ENCODE assay signal across 10 cellular contexts in genomic region chr22:30196867-30197336, GRCh38. TPM values are rescaled to one million over a fixed set of nuclear protein-coding genes. Genes with fewer than 3 reads are reported as not detected.
DNase-seq lines count a peak whose midpoint lies in the region; ATAC-seq and TF ChIP-seq lines count a peak whose summit lies in the region.
"Had no signal": no experiment of that assay in that cellular context is flagged by ENCODE, and none has a peak within 500 bp of the region (broad histone marks: within the 10 kb centered on the region; RNA-seq: fewer than 3 reads in every experiment).

No MANE protein-coding gene starts in this region.

- no peaks in the 10 kb centered on the region for H3K36me3 ChIP-seq in NT2/D1 (ENCODE audit: insufficient read depth, insufficient read length, low read length)
- H3K36me3 ChIP-seq in duodenal mucosa (ENCODE audit: control insufficient read depth in 1 of 2, insufficient read depth in 2 of 2, low read length in 2 of 2): no peaks in the 10 kb centered on the region

- H3K27me3 ChIP-seq in NT2/D1 (ENCODE audit: insufficient read depth, insufficient read length) (no peaks in the 10 kb centered on the region), duodenal mucosa (ENCODE audit: control insufficient read depth in 1 of 2, insufficient read depth in 2 of 2, low read length in 2 of 2) (no peaks in the 10 kb centered on the region)

- H3K27me3 Mint-ChIP-seq in CD14-positive monocyte (ENCODE audit: low read depth in 3 of 3): peaks cover 0 to 4% (median 4%) of the 10 kb centered on the region in 3 donors
- no peaks in the 10 kb centered on the region for H3K27me3 Mint-ChIP-seq in natural killer cell treated with Interleukin-12 subunit alpha and Interleukin-12 subunit beta and Interleukin-15 and Interleukin-18, amount 100 ng/mL, for 72 hours
- no peaks in the 10 kb centered on the region for H3K27me3 Mint-ChIP-seq in stimulated activated naive B cell treated with anti-CD40 and anti-IgM and Interleukin-4, amounts not matched to agents 10 μg/mL and 1 μg/mL and 100 μg/mL, for 72 hours

- peaks cover 7 to 10% of the 10 kb centered on the region in 2 donors for H3K36me3 Mint-ChIP-seq in CD14-positive monocyte
- no peaks in the 10 kb centered on the region for H3K36me3 Mint-ChIP-seq in natural killer cell treated with Interleukin-12 subunit alpha and Interleukin-12 subunit beta and Interleukin-15 and Interleukin-18, amount 100 ng/mL, for 72 hours
- H3K36me3 Mint-ChIP-seq in stimulated activated naive B cell treated with anti-CD40 and anti-IgM and Interleukin-4, amounts not matched to agents 10 μg/mL and 1 μg/mL and 100 μg/mL, for 72 hours: no peaks in the 10 kb centered on the region

- H3K27ac Mint-ChIP-seq in CD14-positive monocyte: peak overlapping the region; percentile 95 to 99 (median 98)
- peak overlapping the region; percentile 86 to 97 for H3K27ac Mint-ChIP-seq in natural killer cell treated with Interleukin-12 subunit alpha and Interleukin-12 subunit beta and Interleukin-15 and Interleukin-18, amount 100 ng/mL, for 72 hours
- H3K27ac Mint-ChIP-seq in stimulated activated naive B cell treated with anti-CD40 and anti-IgM and Interleukin-4, amounts not matched to agents 10 μg/mL and 1 μg/mL and 100 μg/mL, for 72 hours: no peak overlapping the region

- peak overlapping the region; percentile 15 for H3K27ac ChIP-seq in duodenal mucosa (ENCODE audit: low read depth, low read length)

- TF ChIP-seq CTCF in CD14-positive monocyte (IDR thresholded peaks at IDR 0.05): no peak

- peaks cover 0 to 3% (median 0%) of the 10 kb centered on the region in 7 donors for H3K9me3 Mint-ChIP-seq in CD14-positive monocyte
- no peaks in the 10 kb centered on the region for H3K9me3 Mint-ChIP-seq in natural killer cell treated with Interleukin-12 subunit alpha and Interleukin-12 subunit beta and Interleukin-15 and Interleukin-18, amount 100 ng/mL, for 72 hours
- peaks cover 0 to 5% of the 10 kb centered on the region in 2 donors for H3K9me3 Mint-ChIP-seq in stimulated activated naive B cell treated with anti-CD40 and anti-IgM and Interleukin-4, amounts not matched to agents 10 μg/mL and 1 μg/mL and 100 μg/mL, for 72 hours

- ATAC-seq in natural killer cell treated with Interleukin-12 subunit alpha and Interleukin-12 subunit beta and Interleukin-15 and Interleukin-18, amount 100 ng/mL, for 72 hours: no peak
- no peak for ATAC-seq in HG03280 (IDR thresholded peaks at IDR 0.05; ENCODE audit: unreplicated experiment)
- no peak for ATAC-seq in stimulated activated naive B cell treated with anti-CD40 and anti-IgM and Interleukin-4, amounts not matched to agents 10 μg/mL and 1 μg/mL and 100 μg/mL, for 72 hours (replicated peaks)

- no peak overlapping the region for H3K4me3 Mint-ChIP-seq in CD14-positive monocyte
- peak overlapping the region; percentile 65 for H3K4me3 Mint-ChIP-seq in natural killer cell treated with Interleukin-12 subunit alpha and Interleukin-12 subunit beta and Interleukin-15 and Interleukin-18, amount 100 ng/mL, for 72 hours
- H3K4me3 Mint-ChIP-seq in stimulated activated naive B cell treated with anti-CD40 and anti-IgM and Interleukin-4, amounts not matched to agents 10 μg/mL and 1 μg/mL and 100 μg/mL, for 72 hours: no peak overlapping the region

- DNase-seq in CD14-positive monocyte (ENCODE audit: low spot score) (no peak), NT2/D1 (ENCODE audit: low read depth, low spot score) (no peak), NCI-H1105 treated with DMSO at 0.1 percent for 48 hours (lab: John Stamatoyannopoulos, UW) (no peak), CD1c-positive myeloid dendritic cell (ENCODE audit: extremely low spot score) (no peak)
- DNase-seq in natural killer cell treated with Interleukin-12 subunit alpha and Interleukin-12 subunit beta and Interleukin-15 and Interleukin-18, amount 100 ng/mL, for 72 hours (ENCODE audit: low spot score): no peak
- no peak for DNase-seq in stimulated activated naive B cell treated with anti-CD40 and anti-IgM and Interleukin-4, amounts not matched to agents 10 μg/mL and 1 μg/mL and 100 μg/mL, for 72 hours
- DNase-seq: NCI-H1048 had no signal

- H3K4me1 Mint-ChIP-seq in CD14-positive monocyte: peaks cover 57% of the 10 kb centered on the region
- H3K4me1 Mint-ChIP-seq in natural killer cell treated with Interleukin-12 subunit alpha and Interleukin-12 subunit beta and Interleukin-15 and Interleukin-18, amount 100 ng/mL, for 72 hours (ENCODE audit: low read depth in 2 of 2): peaks cover 57% of the 10 kb centered on the region in 2 donors
- peaks cover 37 to 50% of the 10 kb centered on the region in 2 donors for H3K4me1 Mint-ChIP-seq in stimulated activated naive B cell treated with anti-CD40 and anti-IgM and Interleukin-4, amounts not matched to agents 10 μg/mL and 1 μg/mL and 100 μg/mL, for 72 hours

- peaks cover 3% of the 10 kb centered on the region for H3K4me1 ChIP-seq in NT2/D1 (ENCODE audit: insufficient read depth, insufficient read length)
- peaks cover 20 to 23% of the 10 kb centered on the region in 2 donors for H3K4me1 ChIP-seq in duodenal mucosa (ENCODE audit: control insufficient read depth in 1 of 2, insufficient read depth in 2 of 2, low read length in 2 of 2)

- H3K9me3 ChIP-seq in NT2/D1 (ENCODE audit: insufficient read depth, low read length) (peaks cover 6% of the 10 kb centered on the region; the same call in 1 of the 2 replicates), duodenal mucosa (ENCODE audit: control insufficient read depth in 1 of 2, low read length in 2 of 2) (no peaks in the 10 kb centered on the region)

- intact Hi-C loops in CD14-positive monocyte (cut with micrococcal nuclease): loop anchor here (2.0 to 5.0 kb wide), 3 partner anchors 16 to 75 kb away; no protein-coding TSS in a partner anchor

- H3K9ac ChIP-seq in NT2/D1 (ENCODE audit: insufficient read length, low read depth) (peak overlapping the region; percentile 32), duodenal mucosa (ENCODE audit: low read depth in 1 of 2, low read length in 2 of 2) (peak overlapping the region in 1 of 2 donors; percentile 2)

- H3K4me3 ChIP-seq in NT2/D1 (ENCODE audit: insufficient read length, low read depth) (no peak overlapping the region), duodenal mucosa (ENCODE audit: low read depth in 1 of 2, low read length in 2 of 2) (no peak overlapping the region)

RNA-seq across cellular contexts. Expression of gene LIF, which starts 49.7 kb away (rescaled TPM):
- polyA plus RNA-seq in CD14-positive monocyte: not detected
- total RNA-seq in natural killer cell treated with Interleukin-12 subunit alpha and Interleukin-12 subunit beta and Interleukin-15 and Interleukin-18, amount 100 ng/mL, for 72 hours: 100 to 1,000 TPM in 1 of 2 donors, 10 to 100 TPM in 1; 63.3 to 125 TPM
- total RNA-seq: frontal cortex had no signal
